Comparison of ENCODE assay signal across 19 cellular contexts in the genomic region with DNA sequence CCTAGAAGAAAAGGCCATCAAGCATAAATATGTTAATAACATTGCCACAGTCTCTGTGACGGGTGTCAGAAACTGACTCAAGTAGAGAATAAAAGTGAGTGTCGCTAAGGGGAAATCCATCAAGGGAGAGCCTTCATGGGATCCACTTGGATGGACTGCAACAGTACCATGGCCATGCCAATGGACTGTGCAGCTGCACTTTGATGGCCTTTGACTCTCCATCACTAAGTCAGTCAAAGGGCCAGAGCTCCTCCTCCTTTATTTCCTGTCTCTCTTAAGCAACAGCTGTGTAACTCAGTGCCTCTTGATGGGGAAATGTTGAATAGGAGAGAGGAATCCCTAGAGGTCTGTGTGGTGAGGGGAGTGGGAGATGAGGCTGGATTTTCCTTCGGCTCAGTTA.
DNase-seq lines count a peak whose midpoint lies in the region; ATAC-seq and TF ChIP-seq lines count a peak whose summit lies in the region.
"Had no signal": no experiment of that assay in that cellular context is flagged by ENCODE, and none has a peak within 500 bp of the region (broad histone marks: within the 10 kb centered on the region; RNA-seq: fewer than 3 reads in every experiment).

No MANE protein-coding gene starts in this region.

- H3K36me3 Mint-ChIP-seq in activated CD8-positive, alpha-beta T cell treated with anti-CD3 and anti-CD28 coated beads for 36 hours (ENCODE audit: low read depth), result no peaks in the 10 kb centered on the region
- H3K36me3 Mint-ChIP-seq: activated naive CD8-positive, alpha-beta T cell treated with anti-CD3 and anti-CD28 coated beads, Interleukin-2, amount 10 ng/mL, durations not matched to agents 7 days and 5 days had no signal

- H3K9me3 ChIP-seq in mesenchymal stem cell (ENCODE audit: control insufficient read depth, low read length), result no peaks in the 10 kb centered on the region
- H3K9me3 ChIP-seq in mucosa of descending colon, result no peaks in the 10 kb centered on the region

- H3K4me1 ChIP-seq in mesenchymal stem cell (ENCODE audit: control insufficient read depth, insufficient read depth, low read depth, low read length) (peaks cover 9% of the 10 kb centered on the region), mucosa of descending colon (ENCODE audit: low read depth) (no peaks in the 10 kb centered on the region)

- H2BK12ac ChIP-seq in mesenchymal stem cell (ENCODE audit: low read length in 2 of 2), result no peak overlapping the region

- no peak overlapping the region for H4K91ac ChIP-seq in mesenchymal stem cell (ENCODE audit: low read length)

- intact Hi-C loops in activated CD8-positive, alpha-beta T cell treated with anti-CD3 and anti-CD28 coated beads for 36 hours (cut with micrococcal nuclease), result no loop called here
- intact Hi-C loops in mucosa of descending colon (cut with DNase I, micrococcal nuclease), result no loop called here

- no peak overlapping the region for H3K4me3 Mint-ChIP-seq in activated CD8-positive, alpha-beta T cell treated with anti-CD3 and anti-CD28 coated beads for 36 hours
- H3K4me3 Mint-ChIP-seq: activated CD8-positive, alpha-beta T cell treated with anti-CD3 and anti-CD28 coated beads, Interleukin-2, amount 10 ng/mL, durations not matched to agents 7 days and 5 days; activated naive CD8-positive, alpha-beta T cell treated with anti-CD3 and anti-CD28 coated beads, Interleukin-2, amount 10 ng/mL, durations not matched to agents 7 days and 5 days; activated T-cell treated with anti-CD3 and anti-CD28 coated beads, Interleukin-2, amount 50 U/mL, for 72 hours had no signal

- 91% methylated on average over 3 of the region's 3 CpGs for WGBS in mesenchymal stem cell

- H3K36me3 ChIP-seq in mesenchymal stem cell (ENCODE audit: control insufficient read depth in 1 of 2, insufficient read depth in 2 of 2, low read depth in 1 of 2, low read length in 2 of 2), result no peaks in the 10 kb centered on the region
- H3K36me3 ChIP-seq in mucosa of descending colon (ENCODE audit: low read depth), result no peaks in the 10 kb centered on the region

- H3K18ac ChIP-seq in mesenchymal stem cell (ENCODE audit: low read depth in 1 of 2, low read length in 2 of 2), result no peak overlapping the region

- H3K23ac ChIP-seq in mesenchymal stem cell (ENCODE audit: low read length in 2 of 2), result no peak overlapping the region

- no peak overlapping the region for H2BK5ac ChIP-seq in mesenchymal stem cell (ENCODE audit: low read depth, low read length, poor library complexity, severe bottlenecking)

- DNase-seq in GM12865 (ENCODE audit: low read depth) (peak; percentile 42), GM20000 (ENCODE audit: low spot score) (peak; percentile 9), mesenchymal stem cell (no peak), T-helper 1 cell (no peak), mucosa of descending colon (no peak)
- DNase-seq in activated CD8-positive, alpha-beta T cell treated with anti-CD3 and anti-CD28 coated beads for 36 hours, result no peak
- DNase-seq: activated CD8-positive, alpha-beta T cell treated with anti-CD3 and anti-CD28 coated beads, Interleukin-2, amount 10 ng/mL, durations not matched to agents 7 days and 5 days; activated naive CD8-positive, alpha-beta T cell treated with anti-CD3 and anti-CD28 coated beads, Interleukin-2, amount 10 ng/mL, durations not matched to agents 7 days and 5 days; activated T-cell treated with anti-CD3 and anti-CD28 coated beads, Interleukin-2, amount 50 U/mL, for 72 hours; COR-L47; GDM1; HCEC 1CT; Karpas-422; mammary epithelial cell; NCI-H1417 treated with DMSO at 0.1 percent for 48 hours; NCI-H2227 treated with DMSO at 0.1 percent for 48 hours had no signal

- H3K14ac ChIP-seq in mesenchymal stem cell (ENCODE audit: low read length in 2 of 2), result no peak overlapping the region

- no peak overlapping the region for H2BK15ac ChIP-seq in mesenchymal stem cell (ENCODE audit: low read depth, poor library complexity, severe bottlenecking)

- H3K27me3 ChIP-seq in mesenchymal stem cell (ENCODE audit: control insufficient read depth in 1 of 2, insufficient read depth in 1 of 2, low read length in 2 of 2), result no peaks in the 10 kb centered on the region

- no peak overlapping the region for H3K4ac ChIP-seq in mesenchymal stem cell (ENCODE audit: low read depth in 1 of 2, low read length in 2 of 2)

- POLR2A ChIA-PET in activated CD8-positive, alpha-beta T cell treated with anti-CD3 and anti-CD28 coated beads for 36 hours (lab: Charles Lee), result no interaction called here

- no peak overlapping the region for H2BK120ac ChIP-seq in mesenchymal stem cell (ENCODE audit: low read depth, low read length)

- H3K9ac ChIP-seq in mesenchymal stem cell (ENCODE audit: low read length), result no peak overlapping the region

- H3K27ac ChIP-seq in mesenchymal stem cell (ENCODE audit: low read length, poor library complexity, severe bottlenecking), result peak overlapping the region; percentile 83

- no peaks in the 10 kb centered on the region for H3K79me1 ChIP-seq in mesenchymal stem cell (replicated peaks; ENCODE audit: low read length, poor library complexity, severe bottlenecking)

- no peaks in the 10 kb centered on the region for H3K4me1 Mint-ChIP-seq in activated CD8-positive, alpha-beta T cell treated with anti-CD3 and anti-CD28 coated beads for 36 hours (ENCODE audit: low read depth)
- H3K4me1 Mint-ChIP-seq: activated naive CD8-positive, alpha-beta T cell treated with anti-CD3 and anti-CD28 coated beads, Interleukin-2, amount 10 ng/mL, durations not matched to agents 7 days and 5 days had no signal

- H3K4me3 ChIP-seq in GM12865 (ENCODE audit: low read depth, low read length) (no peak overlapping the region), mesenchymal stem cell (ENCODE audit: insufficient read depth in 1 of 2, low read depth in 1 of 2, low read length in 2 of 2) (no peak overlapping the region), mucosa of descending colon (no peak overlapping the region)

- peak; percentile 45 for ATAC-seq in HG03039 (IDR thresholded peaks at IDR 0.05; ENCODE audit: unreplicated experiment)
- ATAC-seq in activated CD8-positive, alpha-beta T cell treated with anti-CD3 and anti-CD28 coated beads for 36 hours, result no peak
- ATAC-seq in HG02840 (IDR thresholded peaks at IDR 0.05; ENCODE audit: low FRiP score, unreplicated experiment), result no peak
- no peak for ATAC-seq in mucosa of descending colon
- ATAC-seq: activated CD8-positive, alpha-beta T cell treated with anti-CD3 and anti-CD28 coated beads, Interleukin-2, amount 10 ng/mL, durations not matched to agents 7 days and 5 days; activated T-cell treated with anti-CD3 and anti-CD28 coated beads, Interleukin-2, amount 50 U/mL, for 72 hours; esophagus mucosa had no signal

- H2AFZ ChIP-seq in mesenchymal stem cell (ENCODE audit: low read depth, low read length), result no peak overlapping the region

- H3K4me2 ChIP-seq in mesenchymal stem cell (ENCODE audit: low read length, poor library complexity, severe bottlenecking), result no peak overlapping the region

- H4K8ac ChIP-seq in mesenchymal stem cell (ENCODE audit: low read length), result no peak overlapping the region

- no peaks in the 10 kb centered on the region for H3K27me3 Mint-ChIP-seq in activated CD8-positive, alpha-beta T cell treated with anti-CD3 and anti-CD28 coated beads for 36 hours

- no peak overlapping the region for H3K27ac Mint-ChIP-seq in activated CD8-positive, alpha-beta T cell treated with anti-CD3 and anti-CD28 coated beads for 36 hours
- H3K27ac Mint-ChIP-seq: activated CD8-positive, alpha-beta T cell treated with anti-CD3 and anti-CD28 coated beads, Interleukin-2, amount 10 ng/mL, durations not matched to agents 7 days and 5 days; activated naive CD8-positive, alpha-beta T cell treated with anti-CD3 and anti-CD28 coated beads, Interleukin-2, amount 10 ng/mL, durations not matched to agents 7 days and 5 days; activated T-cell treated with anti-CD3 and anti-CD28 coated beads, Interleukin-2, amount 50 U/mL, for 72 hours had no signal

- no peak for TF ChIP-seq CTCF in GM12865 (IDR thresholded peaks at IDR 0.05; ENCODE audit: insufficient read depth, low read depth, low read length, missing control alignments)
- TF ChIP-seq CTCF in GM20000 (IDR thresholded peaks at IDR 0.05; ENCODE audit: extremely low read depth, missing control alignments), result no peak
- TF ChIP-seq CTCF in activated CD8-positive, alpha-beta T cell treated with anti-CD3 and anti-CD28 coated beads for 36 hours (IDR thresholded peaks at IDR 0.05), result no peak
- TF ChIP-seq CTCF in mucosa of descending colon (IDR thresholded peaks at IDR 0.05), result no peak

- H2AK5ac ChIP-seq in mesenchymal stem cell (ENCODE audit: low read length, severe bottlenecking), result peak overlapping the region; percentile 98

- no peaks in the 10 kb centered on the region for H3K9me3 Mint-ChIP-seq in activated CD8-positive, alpha-beta T cell treated with anti-CD3 and anti-CD28 coated beads for 36 hours
- H3K9me3 Mint-ChIP-seq: activated naive CD8-positive, alpha-beta T cell treated with anti-CD3 and anti-CD28 coated beads, Interleukin-2, amount 10 ng/mL, durations not matched to agents 7 days and 5 days had no signal

- CTCF ChIA-PET in activated CD8-positive, alpha-beta T cell treated with anti-CD3 and anti-CD28 coated beads for 36 hours (lab: Charles Lee), result no interaction called here

Comparison
In these comparisons a context has a peak if more than half of its experiments do, and no peak if none do; other contexts are left out.
1. DNase-seq: peak in GM12865 (single experiment) and GM20000 (single experiment); none in mesenchymal stem cell (single experiment), T-helper 1 cell (0 of 5), activated CD8-positive, alpha-beta T cell treated with anti-CD3 and anti-CD28 coated beads for 36 hours (single experiment) and mucosa of descending colon (0 of 3).